In genomic region chr2:95015261-95015918, GRCh38 we compare ENCODE assay signal across 18 cellular contexts. TPM values are rescaled to one million over a fixed set of nuclear protein-coding genes. Genes with fewer than 3 reads are reported as not detected.
"Had no signal": no experiment of that assay in that cellular context is flagged by ENCODE, and none has a peak within 500 bp of the region (broad histone marks: within the 10 kb centered on the region; RNA-seq: fewer than 3 reads in every experiment).

No MANE protein-coding gene starts in this region.

- H3K36me3 Mint-ChIP-seq: brain had no signal

- H3K4me2 ChIP-seq: hepatocyte had no signal

- DNase-seq: activated CD8-positive, alpha-beta memory T cell treated with anti-CD3 and anti-CD28 coated beads for 24 hours; activated naive CD4-positive, alpha-beta T cell treated with anti-CD3 and anti-CD28 coated beads, Interleukin-2, amount 50 U/mL, for 16 hours; activated T-cell treated with anti-CD3 and anti-CD28 coated beads for 4 hours; amygdala; central memory CD4-positive, alpha-beta T cell; effector CD4-positive, alpha-beta T cell; islet precursor cell; mammary epithelial cell; T-helper 9 cell; tibial artery had no signal

- H3K79me2 ChIP-seq: hepatocyte had no signal

- H3K36me3 ChIP-seq: esophagus muscularis mucosa, neutrophil, tibial artery, vagina had no signal

- H3K27ac Mint-ChIP-seq: brain had no signal

- H3K27me3 ChIP-seq: esophagus muscularis mucosa, hepatocyte, neutrophil, vagina had no signal

- H3K9me3 ChIP-seq: esophagus muscularis mucosa, neutrophil, tibial artery, vagina had no signal

- H3K4me3 ChIP-seq: coronary artery, esophagus muscularis mucosa, hepatocyte, tibial artery, vagina had no signal

- H3K4me3 Mint-ChIP-seq: brain had no signal

- H3K27ac ChIP-seq: coronary artery, esophagus muscularis mucosa, hepatocyte, neutrophil, tibial artery, vagina had no signal

- H3K9me3 Mint-ChIP-seq: brain had no signal

- H3K4me1 ChIP-seq: esophagus muscularis mucosa, vagina had no signal

- ATAC-seq: left lobe of liver had no signal

- H2AFZ ChIP-seq: hepatocyte had no signal

RNA-seq across cellular contexts. Expression of gene MAL, which starts 10.1 kb away (rescaled TPM):
- total RNA-seq: mammary epithelial cell, SK-MEL-5 had no signal
- polyA plus RNA-seq: hepatocyte, mammary epithelial cell had no signal
